ENCODE assay signal across 8 cellular contexts in the genomic region with DNA sequence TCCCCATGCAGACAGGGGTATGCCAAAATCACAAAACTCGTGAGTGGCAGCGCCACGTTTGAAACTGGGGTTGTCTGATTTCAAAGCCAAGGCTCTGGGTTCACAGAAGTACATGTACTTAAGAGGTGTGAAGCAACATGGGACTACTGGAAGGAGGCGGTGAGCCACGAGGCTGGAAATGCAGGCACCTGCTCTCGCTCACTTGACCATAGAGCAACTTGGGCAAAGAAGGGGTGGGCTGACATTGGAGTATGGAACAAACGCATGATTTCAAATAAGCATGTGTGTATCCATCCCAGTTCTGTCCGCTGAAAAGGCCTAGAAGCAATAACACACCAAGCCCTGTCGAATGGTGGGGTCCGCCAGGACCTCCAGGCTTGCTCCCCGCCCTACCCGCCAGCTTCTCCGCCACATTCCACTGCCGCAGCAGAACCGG.
DNase-seq lines count a peak whose midpoint lies in the region; ATAC-seq and TF ChIP-seq lines count a peak whose summit lies in the region.

No MANE protein-coding gene starts in this region.

- peak; percentile 11 for ATAC-seq in stimulated activated memory B cell treated with anti-CD40 and anti-IgM and Interleukin-4, amounts not matched to agents 10 μg/mL and 1 μg/mL and 100 μg/mL, for 72 hours

- H3K27me3 Mint-ChIP-seq in stimulated activated memory B cell treated with anti-CD40 and anti-IgM and Interleukin-4, amounts not matched to agents 10 μg/mL and 1 μg/mL and 100 μg/mL, for 72 hours: no peaks in the 10 kb centered on the region

- H3K36me3 ChIP-seq in HAP-1 (replicated peaks) (0 out of 2 replicates have a peak, but pooled peaks cover 5% of the 10 kb centered on the region), MM.1S (replicated peaks; ENCODE audit: insufficient read depth, low read length) (no peaks in the 10 kb centered on the region; the same call in 1 of the 2 replicates)

- H3K4me3 ChIP-seq in HAP-1 (peak overlapping the region; percentile 95), MM.1S (ENCODE audit: low read length) (peak overlapping the region; percentile 92), astrocyte of the cerebellum (ENCODE audit: low read depth, low read length) (peak overlapping the region; percentile 94)

- H2AFZ ChIP-seq in MM.1S (ENCODE audit: low read length): peak overlapping the region; percentile 86

- in situ Hi-C loops in HAP-1 (cut with MboI; ENCODE audit: low sequenced_read_pairs): no loop called here
- in situ Hi-C loops in astrocyte of the cerebellum (cut with HindIII; ENCODE audit: low sequenced_read_pairs): no loop called here

- peak overlapping the region; percentile 90 for H3K4me3 Mint-ChIP-seq in stimulated activated memory B cell treated with anti-CD40 and anti-IgM and Interleukin-4, amounts not matched to agents 10 μg/mL and 1 μg/mL and 100 μg/mL, for 72 hours

- H3F3A ChIP-seq in MM.1S (ENCODE audit: insufficient read depth, low read length): peaks cover 10% of the 10 kb centered on the region

- H3K4me2 ChIP-seq in MM.1S (ENCODE audit: low read depth, low read length): peak overlapping the region; percentile 85

- H3K36me3 Mint-ChIP-seq in stimulated activated memory B cell treated with anti-CD40 and anti-IgM and Interleukin-4, amounts not matched to agents 10 μg/mL and 1 μg/mL and 100 μg/mL, for 72 hours: peaks cover 18% of the 10 kb centered on the region

- no peaks in the 10 kb centered on the region for H3K27me3 ChIP-seq in HAP-1 (ENCODE audit: low read depth)
- no peaks in the 10 kb centered on the region for H3K27me3 ChIP-seq in MM.1S (replicated peaks; ENCODE audit: insufficient read depth, low read length)

- H3K27ac Mint-ChIP-seq in stimulated activated memory B cell treated with anti-CD40 and anti-IgM and Interleukin-4, amounts not matched to agents 10 μg/mL and 1 μg/mL and 100 μg/mL, for 72 hours: peak overlapping the region; percentile 98

- peaks cover 61% of the 10 kb centered on the region for H3K79me2 ChIP-seq in MM.1S (ENCODE audit: low read length)

- no peaks in the 10 kb centered on the region for H3K9me2 ChIP-seq in MM.1S (replicated peaks; ENCODE audit: insufficient read depth, low read length)

- peaks cover 16% of the 10 kb centered on the region for H3K4me1 ChIP-seq in HAP-1
- H3K4me1 ChIP-seq in MM.1S (ENCODE audit: low read length): peaks cover 5% of the 10 kb centered on the region; the same call in 1 of the 2 replicates

- H3K9me3 ChIP-seq in HAP-1 (no peaks in the 10 kb centered on the region), MM.1S (replicated peaks; ENCODE audit: insufficient read depth, low read length) (no peaks in the 10 kb centered on the region)

- H3K9ac ChIP-seq in MM.1S (ENCODE audit: low read length): peak overlapping the region; percentile 80

- DNase-seq in SIG-M5 treated with dmso at 0.1 percent for 504 hours (lab: John Stamatoyannopoulos, UW; ENCODE audit: unreplicated experiment): peak; percentile 50
- DNase-seq in SIG-M5 (lab: John Stamatoyannopoulos, UW): no peak
- peak in 1 of 2 experiments; percentile 22 for DNase-seq in HAP-1 (ENCODE audit: low spot score in 2 of 2)
- DNase-seq in MM.1S: peak; percentile 33
- no peak for DNase-seq in astrocyte of the cerebellum (ENCODE audit: low read depth)
- DNase-seq in iPS-NIHi7 (ENCODE audit: extremely low spot score): peak; percentile 12
- no peak for DNase-seq in kidney glomerular epithelial cell (lab: John Stamatoyannopoulos, UW)

- TF ChIP-seq CTCF in MM.1S (IDR thresholded peaks at IDR 0.05; ENCODE audit: low read length): no peak
- no peak for TF ChIP-seq CTCF in astrocyte of the cerebellum (IDR thresholded peaks at IDR 0.05; ENCODE audit: low read depth, low read length, missing control alignments)

- H4K20me1 ChIP-seq in MM.1S (ENCODE audit: insufficient read depth, low read length): peaks cover 3% of the 10 kb centered on the region

- H3K9me3 Mint-ChIP-seq in stimulated activated memory B cell treated with anti-CD40 and anti-IgM and Interleukin-4, amounts not matched to agents 10 μg/mL and 1 μg/mL and 100 μg/mL, for 72 hours: no peaks in the 10 kb centered on the region

- peaks cover 23% of the 10 kb centered on the region for H3K4me1 Mint-ChIP-seq in stimulated activated memory B cell treated with anti-CD40 and anti-IgM and Interleukin-4, amounts not matched to agents 10 μg/mL and 1 μg/mL and 100 μg/mL, for 72 hours

- peak overlapping the region; percentile 34; the same call in 1 of the 2 replicates for H3K27ac ChIP-seq in MM.1S (ENCODE audit: low read length)

Comparison
In these comparisons a context has a peak if more than half of its experiments do, and no peak if none do; other contexts are left out.
1. DNase-seq: peak in SIG-M5 treated with dmso at 0.1 percent for 504 hours (single experiment), MM.1S (single experiment) and iPS-NIHi7 (single experiment); none in SIG-M5 (single experiment), astrocyte of the cerebellum (single experiment) and kidney glomerular epithelial cell (single experiment).
2. Peak in every context shown above with its lines, with median percentiles within 50 percentile points of each other: H3K4me3 ChIP-seq.